1 cellular context compared by ENCODE assay signal in genomic region chr1:119647734-119648619, GRCh38.
TF ChIP-seq lines count a peak whose summit lies in the region.

ZNF697 (minus strand) TSS chr1:119648266; CDS start chr1:119626100, 22,166 bp downstream.

TF ChIP-seq in WTC11, 78 proteins besides CTCF, POLR2A, EP300 and RAD21 (continued from another document):
- TF ChIP-seq IRF1 (CRISPR knock-in tag; IDR thresholded peaks at IDR 0.05) (no peak), ZNF219 (CRISPR knock-in tag; IDR thresholded peaks at IDR 0.05; ENCODE audit: borderline replicate concordance) (no peak), TEAD1 (CRISPR knock-in tag; IDR thresholded peaks at IDR 0.05) (peak; percentile 69; the same call in 1 of the 2 replicates), ZNF423 (CRISPR knock-in tag; IDR thresholded peaks at IDR 0.05) (peak; percentile 58; the same call in 1 of the 2 replicates), ZBTB21 (CRISPR knock-in tag; IDR thresholded peaks at IDR 0.05; ENCODE audit: borderline replicate concordance) (no peak), ERG (CRISPR knock-in tag; IDR thresholded peaks at IDR 0.05) (no peak), USF1 (CRISPR knock-in tag; IDR thresholded peaks at IDR 0.05) (no peak), KAT7 (CRISPR knock-in tag; IDR thresholded peaks at IDR 0.05; ENCODE audit: borderline replicate concordance) (peak; percentile 91; the same call in 1 of the 2 replicates), HMGXB4 (CRISPR knock-in tag; IDR thresholded peaks at IDR 0.05) (peak; percentile 73; the same call in 1 of the 2 replicates), ESRRA (CRISPR knock-in tag; IDR thresholded peaks at IDR 0.05; ENCODE audit: borderline replicate concordance) (no peak), ATF3 (CRISPR knock-in tag; conservative IDR thresholded peaks at IDR 0.05) (no peak), TP53 (CRISPR knock-in tag; IDR thresholded peaks at IDR 0.05) (peak; percentile 85), ZNF425 (CRISPR knock-in tag; conservative IDR thresholded peaks at IDR 0.05) (no peak), ZNF281 (CRISPR knock-in tag; IDR thresholded peaks at IDR 0.05) (no peak), HMGA2 (CRISPR knock-in tag; IDR thresholded peaks at IDR 0.05) (no peak), ARID4B (CRISPR knock-in tag; IDR thresholded peaks at IDR 0.05; ENCODE audit: borderline replicate concordance) (no peak), PREB (CRISPR knock-in tag; IDR thresholded peaks at IDR 0.05; ENCODE audit: borderline replicate concordance) (no peak), ZNF138 (CRISPR knock-in tag; conservative IDR thresholded peaks at IDR 0.05) (no peak), MLX (CRISPR knock-in tag; IDR thresholded peaks at IDR 0.05) (no peak), MYBL2 (CRISPR knock-in tag; IDR thresholded peaks at IDR 0.05) (no peak), MAX (CRISPR knock-in tag; IDR thresholded peaks at IDR 0.05) (peak; percentile 46; the same call in 1 of the 2 replicates), SMAD3 (CRISPR knock-in tag; IDR thresholded peaks at IDR 0.05; ENCODE audit: borderline replicate concordance) (no peak), ETV6 (CRISPR knock-in tag; IDR thresholded peaks at IDR 0.05) (peak; percentile 67; the same call in 1 of the 2 replicates), E2F4 (CRISPR knock-in tag; IDR thresholded peaks at IDR 0.05; ENCODE audit: borderline replicate concordance, low read depth) (no peak), GABPB1 (CRISPR knock-in tag; IDR thresholded peaks at IDR 0.05) (peak; percentile 68)
